30 cellular contexts compared by ENCODE assay signal in genomic region chr7:154864531-154864908, GRCh38.
A peak's percentile ranks its signal among the peaks of the same experiment; 100 is the strongest.
DNase-seq lines count a peak whose midpoint lies in the region; ATAC-seq, FAIRE-seq and TF ChIP-seq lines count a peak whose summit lies in the region.
"Had no signal": no experiment of that assay in that cellular context is flagged by ENCODE, and none has a peak within 500 bp of the region (broad histone marks: within the 10 kb centered on the region; RNA-seq: fewer than 3 reads in every experiment).

No MANE protein-coding gene starts in this region.

- H3K27ac ChIP-seq in OCI-LY3 (ENCODE audit: low read length) = no peak overlapping the region
- H3K27ac ChIP-seq: PC-9, SJSA1 had no signal

- DNase-seq in NCI-H1092 treated with DMSO at 0.1 percent for 48 hours (lab: John Stamatoyannopoulos, UW) (no peak), NCI-H2029 treated with DMSO at 0.1 percent for 48 hours (lab: John Stamatoyannopoulos, UW) (no peak), H54 (ENCODE audit: insufficient read length, low spot score) (no peak)
- DNase-seq: 8988T; ACHN; BE2C; CD8-positive, alpha-beta memory T cell; DMS 273 treated with DMSO at 0.1 percent for 48 hours; DMS79; EL; GDM1; H7; Kasumi-1; NCI-H1105 treated with DMSO at 0.1 percent for 48 hours; NCI-H146; NCI-H1930; NCI-H446; NCI-H524 treated with DMSO at 0.1 percent for 48 hours; NCI-H774; PC-9 had no signal

- no peak for TF ChIP-seq POLR2A in H54 (IDR thresholded peaks at IDR 0.05; ENCODE audit: low read depth, low read length)

- H2AFZ ChIP-seq in OCI-LY3 (ENCODE audit: low read depth, low read length) = no peak overlapping the region
- H2AFZ ChIP-seq: PC-9 had no signal

- peak overlapping the region; percentile 21 for H3K4me2 ChIP-seq in OCI-LY3 (ENCODE audit: low read length)
- H3K4me2 ChIP-seq: PC-9 had no signal

- H3K4me1 Mint-ChIP-seq in nephron = peaks cover 10% of the 10 kb centered on the region
- H3K4me1 Mint-ChIP-seq: CD14-positive monocyte had no signal

- H3K9me3 ChIP-seq in OCI-LY3 (ENCODE audit: insufficient read depth, low read length) = no peaks in the 10 kb centered on the region
- H3K9me3 ChIP-seq: BE2C, SJSA1 had no signal

- H3K4me3 Mint-ChIP-seq in nephron = no peak overlapping the region
- H3K4me3 Mint-ChIP-seq: CD14-positive monocyte; CD8-positive, alpha-beta memory T cell had no signal

- no peaks in the 10 kb centered on the region for H3K79me2 ChIP-seq in OCI-LY3 (ENCODE audit: low read length)

- FAIRE-seq in H54 (lab: Jason Lieb, UNC) = no peak
- FAIRE-seq: GM12891, HTR-8/SVneo, K562 had no signal

- TF ChIP-seq CTCF in OCI-LY3 (IDR thresholded peaks at IDR 0.05; ENCODE audit: low read depth, low read length) (no peak), nephron (IDR thresholded peaks at IDR 0.05; ENCODE audit: unreplicated experiment in 3 of 3) (no peak)

- H3K4me3 ChIP-seq in OCI-LY3 (ENCODE audit: low read length) = no peak overlapping the region
- H3K4me3 ChIP-seq: K562, PC-9, SJSA1 had no signal

- H3K4me1 ChIP-seq in OCI-LY3 (ENCODE audit: low read length) = peaks cover 67% of the 10 kb centered on the region
- H3K4me1 ChIP-seq: SJSA1 had no signal

- ATAC-seq in GM18907 (IDR thresholded peaks at IDR 0.05; ENCODE audit: unreplicated experiment) = peak; percentile 39
- peak; percentile 49 for ATAC-seq in HG02678 (IDR thresholded peaks at IDR 0.05; ENCODE audit: unreplicated experiment)
- ATAC-seq: K562, Right ventricle myocardium inferior had no signal

- no peak overlapping the region for H3K9ac ChIP-seq in OCI-LY3 (ENCODE audit: low read length)

- peak overlapping the region; percentile 63 to 96 (median 89) for H3K27ac Mint-ChIP-seq in nephron
- H3K27ac Mint-ChIP-seq: CD14-positive monocyte; CD8-positive, alpha-beta memory T cell had no signal

- no peaks in the 10 kb centered on the region for H3K9me3 Mint-ChIP-seq in nephron
- H3K9me3 Mint-ChIP-seq: CD8-positive, alpha-beta memory T cell had no signal

- peaks cover 40% of the 10 kb centered on the region for H3K27me3 Mint-ChIP-seq in nephron (ENCODE audit: low read depth)

- H3K36me3 ChIP-seq in OCI-LY3 (replicated peaks; ENCODE audit: low read depth, low read length) = no peaks in the 10 kb centered on the region
- H3K36me3 ChIP-seq: BE2C, SJSA1 had no signal

- H3K36me3 Mint-ChIP-seq in nephron (ENCODE audit: low read depth) = no peaks in the 10 kb centered on the region
- H3K36me3 Mint-ChIP-seq: CD14-positive monocyte had no signal

- peaks cover 62% of the 10 kb centered on the region for H3K27me3 ChIP-seq in OCI-LY3 (ENCODE audit: low read depth, low read length)
- H3K27me3 ChIP-seq: BE2C, SJSA1 had no signal

- H4K20me1 ChIP-seq in OCI-LY3 (ENCODE audit: insufficient read depth, low read length) = no peaks in the 10 kb centered on the region
